ENCODE assay signal across 9 cellular contexts in the genomic region with DNA sequence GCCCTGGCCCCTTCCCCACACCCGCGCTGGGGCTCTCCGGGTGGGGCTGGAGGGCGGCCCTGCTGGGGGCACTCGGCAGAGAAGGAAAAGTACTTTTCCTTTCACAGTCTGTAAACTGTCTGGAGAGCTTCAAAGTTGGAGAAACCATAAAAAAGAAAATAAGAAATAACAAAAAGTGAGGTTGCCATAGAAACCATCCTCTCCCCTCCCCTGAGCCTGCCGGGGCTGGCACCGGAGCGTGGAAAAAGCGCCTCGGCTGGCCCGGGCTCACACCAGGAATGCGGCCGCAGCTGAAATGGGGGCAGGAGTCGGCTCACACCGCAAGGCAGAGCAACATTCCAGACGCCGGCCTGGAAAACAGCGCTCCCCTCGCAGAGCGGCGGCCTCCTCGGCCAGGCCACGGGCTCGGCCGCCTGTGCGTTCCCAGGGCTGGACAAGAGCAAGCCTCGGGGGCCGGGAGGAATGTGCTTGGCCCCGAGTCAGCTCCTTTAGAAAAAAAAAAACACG.
DNase-seq lines count a peak whose midpoint lies in the region; ATAC-seq and TF ChIP-seq lines count a peak whose summit lies in the region.
"Had no signal": no experiment of that assay in that cellular context is flagged by ENCODE, and none has a peak within 500 bp of the region (broad histone marks: within the 10 kb centered on the region; RNA-seq: fewer than 3 reads in every experiment).

No MANE protein-coding gene starts in this region.

- in situ Hi-C loops in transverse colon (cut with MboI; ENCODE audit: low pct_ligation_motif_present in 1 of 4, low pct_unique_long_range_greater_than_20kb in 1 of 4, low sequenced_read_pairs in 3 of 4): loop anchor here in 2 of 4 donors (25.0 kb wide), 1 partner anchor 110 kb away; no protein-coding TSS in a partner anchor

- no peak for TF ChIP-seq EP300 in transverse colon (IDR thresholded peaks at IDR 0.05; ENCODE audit: low read depth)

- no peak for TF ChIP-seq POLR2A in transverse colon (IDR thresholded peaks at IDR 0.05)

- TF ChIP-seq CTCF in epithelial cell of proximal tubule (conservative IDR thresholded peaks at IDR 0.05; ENCODE audit: low read depth, low read length) (peak; percentile 24), transverse colon (IDR thresholded peaks at IDR 0.05) (no peak)

- H3K4me1 ChIP-seq in mesodermal cell (ENCODE audit: control insufficient read depth, insufficient read depth, low read length, poor library complexity, severe bottlenecking) (peaks cover 20% of the 10 kb centered on the region), transverse colon (peaks cover 22 to 34% (median 23%) of the 10 kb centered on the region in 4 donors)

- peak overlapping the region; percentile 99 for H3K27ac ChIP-seq in mesodermal cell (ENCODE audit: low read depth, low read length, severe bottlenecking)
- peak overlapping the region; percentile 73 to 89 (median 83) for H3K27ac ChIP-seq in transverse colon
- H3K27ac ChIP-seq: neutrophil had no signal

- H3K4me3 ChIP-seq in epithelial cell of proximal tubule (ENCODE audit: low read depth, low read length): peak overlapping the region; percentile 41
- H3K4me3 ChIP-seq in mesodermal cell (ENCODE audit: extremely low read depth, insufficient read depth, low read length, poor library complexity, severe bottlenecking): no peak overlapping the region
- no peak overlapping the region for H3K4me3 ChIP-seq in transverse colon

- 32 to 34% methylated on average over 17 to 25 of the region's 30 CpGs for whole genome bisulfite sequencing in mesodermal cell (ENCODE audit: insufficient coverage in 2 of 2), 2 experiments
- WGBS in transverse colon (ENCODE audit: low coverage in 1 of 2), 2 donors: 0 to 7% methylated on average over 5 to 26 of the region's 30 CpGs

- no peak for ATAC-seq in HG02852 (IDR thresholded peaks at IDR 0.05; ENCODE audit: unreplicated experiment)

- H3K27me3 ChIP-seq in transverse colon: peaks cover 16% of the 10 kb centered on the region

- H3K36me3 ChIP-seq in mesodermal cell (ENCODE audit: control insufficient read depth, insufficient read depth, low read length) (no peaks in the 10 kb centered on the region), transverse colon (no peaks in the 10 kb centered on the region)
- H3K36me3 ChIP-seq: neutrophil had no signal

- DNase-seq in DMS 273 (lab: John Stamatoyannopoulos, UW; ENCODE audit: unreplicated experiment) (peak; percentile 52), DMS 273 treated with DMSO at 0.1 percent for 48 hours (lab: John Stamatoyannopoulos, UW) (no peak), epithelial cell of proximal tubule (ENCODE audit: low read depth) (peak; percentile 27), transverse colon (peak; percentile 60), UCSD-AML1 (lab: John Stamatoyannopoulos, UW; ENCODE audit: unreplicated experiment) (no peak)
- DNase-seq in stimulated activated naive CD4-positive, alpha-beta T cell (lab: John Stamatoyannopoulos, UW): no peak

- intact Hi-C loops in transverse colon (cut with DNase I; ENCODE audit: low total_unique reads): no loop called here

- H3K9me3 ChIP-seq in mesodermal cell (ENCODE audit: control insufficient read depth, low read length): no peaks in the 10 kb centered on the region
- no peaks in the 10 kb centered on the region for H3K9me3 ChIP-seq in transverse colon
- H3K9me3 ChIP-seq: neutrophil had no signal

Comparison
In these comparisons a context has a peak if more than half of its experiments do, and no peak if none do; other contexts are left out.
1. DNase-seq: peak in DMS 273 (single experiment), epithelial cell of proximal tubule (single experiment) and transverse colon (single experiment); none in DMS 273 treated with DMSO at 0.1 percent for 48 hours (single experiment), stimulated activated naive CD4-positive, alpha-beta T cell (0 of 6) and UCSD-AML1 (single experiment).